ENCODE assay signal across 1 cellular context in the genomic region with DNA sequence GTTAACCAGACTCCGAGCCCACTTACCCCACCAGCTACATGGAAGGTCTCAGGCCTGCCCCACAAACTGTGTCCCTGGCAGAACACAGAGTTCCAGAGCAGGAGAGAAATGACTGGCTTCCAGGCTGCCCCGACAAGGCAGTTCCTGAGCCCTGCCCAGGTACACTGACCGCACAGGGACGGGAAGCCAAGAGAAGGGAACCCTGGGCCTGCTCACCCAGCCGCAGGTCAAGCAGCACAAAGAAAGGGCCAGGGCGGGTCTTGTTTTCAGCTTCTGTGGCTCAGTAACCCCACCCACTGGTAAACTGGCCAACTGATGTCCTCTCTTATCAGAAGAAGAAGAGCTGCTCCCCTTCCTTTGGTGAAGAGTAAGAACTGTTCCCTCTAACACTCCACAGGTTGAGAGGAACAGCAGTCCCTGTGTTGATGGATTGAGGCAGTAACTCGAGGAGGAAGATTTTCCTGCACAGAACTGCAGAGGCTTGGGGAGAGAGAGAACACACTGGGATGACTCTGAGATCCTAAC.
A peak's percentile ranks its signal among the peaks of the same experiment; 100 is the strongest.
TF ChIP-seq lines count a peak whose summit lies in the region.

No MANE protein-coding gene starts in this region.

TF ChIP-seq in K562, 482 proteins besides CTCF, POLR2A, EP300 and RAD21 (continued from another document):
- TF ChIP-seq CUX1 (CRISPR knock-in tag; IDR thresholded peaks at IDR 0.05) (no peak), ZNF133 (CRISPR knock-in tag; IDR thresholded peaks at IDR 0.05) (0 out of 2 replicates have a peak, but pooled peaks have one; percentile 22), BACH1 (tag; IDR thresholded peaks at IDR 0.05) (no peak), ZNF12 (CRISPR knock-in tag; IDR thresholded peaks at IDR 0.05) (no peak), NKRF (IDR thresholded peaks at IDR 0.05; ENCODE audit: borderline replicate concordance) (no peak), TRIM25 (IDR thresholded peaks at IDR 0.05; ENCODE audit: borderline replicate concordance) (no peak), PML (IDR thresholded peaks at IDR 0.05; ENCODE audit: low read length) (no peak), FOXJ2 (tag; IDR thresholded peaks at IDR 0.05) (peak; percentile 20; the same call in 1 of the 2 replicates), NFIX (CRISPR knock-in tag; IDR thresholded peaks at IDR 0.05; ENCODE audit: low read depth) (no peak), CBFB (CRISPR knock-in tag; IDR thresholded peaks at IDR 0.05) (no peak), HNRNPUL1 (IDR thresholded peaks at IDR 0.05; ENCODE audit: low read length) (no peak)
- TF ChIP-seq, protein P1, sequence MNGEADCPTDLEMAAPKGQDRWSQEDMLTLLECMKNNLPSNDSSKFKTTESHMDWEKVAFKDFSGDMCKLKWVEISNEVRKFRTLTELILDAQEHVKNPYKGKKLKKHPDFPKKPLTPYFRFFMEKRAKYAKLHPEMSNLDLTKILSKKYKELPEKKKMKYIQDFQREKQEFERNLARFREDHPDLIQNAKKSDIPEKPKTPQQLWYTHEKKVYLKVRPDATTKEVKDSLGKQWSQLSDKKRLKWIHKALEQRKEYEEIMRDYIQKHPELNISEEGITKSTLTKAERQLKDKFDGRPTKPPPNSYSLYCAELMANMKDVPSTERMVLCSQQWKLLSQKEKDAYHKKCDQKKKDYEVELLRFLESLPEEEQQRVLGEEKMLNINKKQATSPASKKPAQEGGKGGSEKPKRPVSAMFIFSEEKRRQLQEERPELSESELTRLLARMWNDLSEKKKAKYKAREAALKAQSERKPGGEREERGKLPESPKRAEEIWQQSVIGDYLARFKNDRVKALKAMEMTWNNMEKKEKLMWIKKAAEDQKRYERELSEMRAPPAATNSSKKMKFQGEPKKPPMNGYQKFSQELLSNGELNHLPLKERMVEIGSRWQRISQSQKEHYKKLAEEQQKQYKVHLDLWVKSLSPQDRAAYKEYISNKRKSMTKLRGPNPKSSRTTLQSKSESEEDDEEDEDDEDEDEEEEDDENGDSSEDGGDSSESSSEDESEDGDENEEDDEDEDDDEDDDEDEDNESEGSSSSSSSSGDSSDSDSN (IDR thresholded peaks at IDR 0.05; ENCODE audit: borderline replicate concordance in 1 of 2, low read depth in 2 of 2, low read length in 2 of 2): peak in 1 of 2 experiments; percentile 47; a peak in 1 of 4 replicates
- TF ChIP-seq, protein P2, sequence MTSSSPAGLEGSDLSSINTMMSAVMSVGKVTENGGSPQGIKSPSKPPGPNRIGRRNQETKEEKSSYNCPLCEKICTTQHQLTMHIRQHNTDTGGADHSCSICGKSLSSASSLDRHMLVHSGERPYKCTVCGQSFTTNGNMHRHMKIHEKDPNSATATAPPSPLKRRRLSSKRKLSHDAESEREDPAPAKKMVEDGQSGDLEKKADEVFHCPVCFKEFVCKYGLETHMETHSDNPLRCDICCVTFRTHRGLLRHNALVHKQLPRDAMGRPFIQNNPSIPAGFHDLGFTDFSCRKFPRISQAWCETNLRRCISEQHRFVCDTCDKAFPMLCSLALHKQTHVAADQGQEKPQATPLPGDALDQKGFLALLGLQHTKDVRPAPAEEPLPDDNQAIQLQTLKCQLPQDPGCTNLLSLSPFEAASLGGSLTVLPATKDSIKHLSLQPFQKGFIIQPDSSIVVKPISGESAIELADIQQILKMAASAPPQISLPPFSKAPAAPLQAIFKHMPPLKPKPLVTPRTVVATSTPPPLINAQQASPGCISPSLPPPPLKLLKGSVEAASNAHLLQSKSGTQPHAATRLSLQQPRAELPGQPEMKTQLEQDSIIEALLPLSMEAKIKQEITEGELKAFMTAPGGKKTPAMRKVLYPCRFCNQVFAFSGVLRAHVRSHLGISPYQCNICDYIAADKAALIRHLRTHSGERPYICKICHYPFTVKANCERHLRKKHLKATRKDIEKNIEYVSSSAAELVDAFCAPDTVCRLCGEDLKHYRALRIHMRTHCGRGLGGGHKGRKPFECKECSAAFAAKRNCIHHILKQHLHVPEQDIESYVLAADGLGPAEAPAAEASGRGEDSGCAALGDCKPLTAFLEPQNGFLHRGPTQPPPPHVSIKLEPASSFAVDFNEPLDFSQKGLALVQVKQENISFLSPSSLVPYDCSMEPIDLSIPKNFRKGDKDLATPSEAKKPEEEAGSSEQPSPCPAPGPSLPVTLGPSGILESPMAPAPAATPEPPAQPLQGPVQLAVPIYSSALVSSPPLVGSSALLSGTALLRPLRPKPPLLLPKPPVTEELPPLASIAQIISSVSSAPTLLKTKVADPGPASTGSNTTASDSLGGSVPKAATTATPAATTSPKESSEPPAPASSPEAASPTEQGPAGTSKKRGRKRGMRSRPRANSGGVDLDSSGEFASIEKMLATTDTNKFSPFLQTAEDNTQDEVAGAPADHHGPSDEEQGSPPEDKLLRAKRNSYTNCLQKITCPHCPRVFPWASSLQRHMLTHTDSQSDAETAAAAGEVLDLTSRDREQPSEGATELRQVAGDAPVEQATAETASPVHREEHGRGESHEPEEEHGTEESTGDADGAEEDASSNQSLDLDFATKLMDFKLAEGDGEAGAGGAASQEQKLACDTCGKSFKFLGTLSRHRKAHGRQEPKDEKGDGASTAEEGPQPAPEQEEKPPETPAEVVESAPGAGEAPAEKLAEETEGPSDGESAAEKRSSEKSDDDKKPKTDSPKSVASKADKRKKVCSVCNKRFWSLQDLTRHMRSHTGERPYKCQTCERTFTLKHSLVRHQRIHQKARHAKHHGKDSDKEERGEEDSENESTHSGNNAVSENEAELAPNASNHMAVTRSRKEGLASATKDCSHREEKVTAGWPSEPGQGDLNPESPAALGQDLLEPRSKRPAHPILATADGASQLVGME (CRISPR knock-in tag; IDR thresholded peaks at IDR 0.05): 0 out of 2 replicates have a peak, but pooled peaks have one; percentile 57
